19 cellular contexts compared by ENCODE assay signal in the genomic region with DNA sequence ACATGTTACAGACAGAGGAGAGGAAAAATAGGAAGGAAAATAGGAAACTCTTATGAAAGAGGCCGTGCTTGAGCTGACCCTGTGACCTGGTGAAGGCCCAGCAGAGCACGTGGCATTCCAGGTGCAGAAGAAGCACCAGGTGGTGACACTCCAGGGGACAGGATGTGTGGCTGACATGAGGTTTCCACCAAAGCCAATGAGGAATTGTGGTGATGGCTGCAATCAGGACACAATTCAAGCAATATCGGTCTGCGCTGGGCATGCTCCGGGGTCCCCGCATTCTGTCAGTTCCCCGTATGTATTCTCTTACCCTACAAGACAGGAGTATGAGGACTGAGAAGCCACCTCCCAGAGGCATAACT.
"Had no signal": no experiment of that assay in that cellular context is flagged by ENCODE, and none has a peak within 500 bp of the region (broad histone marks: within the 10 kb centered on the region; RNA-seq: fewer than 3 reads in every experiment).

No MANE protein-coding gene starts in this region.

- H3K4me3 ChIP-seq: tibial artery had no signal

- H3K27ac ChIP-seq: foreskin keratinocyte, tibial artery had no signal

- H3K27ac Mint-ChIP-seq: activated CD8-positive, alpha-beta T cell treated with anti-CD3 and anti-CD28 coated beads, Interleukin-2, amount 10 ng/mL, durations not matched to agents 7 days and 5 days; activated naive CD4-positive, alpha-beta T cell treated with anti-CD3 and anti-CD28 coated beads, Interleukin-2, amount 50 U/mL, for 72 hours; dendritic cell treated with granulocyte-macrophage colony-stimulating factor and Interleukin-4, amounts not matched to agents 40 ng/mL and 50 ng/mL, for 4 days; progenitor cell of endocrine pancreas had no signal

- H3K36me3 ChIP-seq: tibial artery had no signal

- FAIRE-seq: keratinocyte had no signal

- ATAC-seq: activated CD8-positive, alpha-beta T cell treated with anti-CD3 and anti-CD28 coated beads, Interleukin-2, amount 10 ng/mL, durations not matched to agents 7 days and 5 days; foreskin keratinocyte; left colon had no signal

- H3K9me3 Mint-ChIP-seq: activated naive CD4-positive, alpha-beta T cell treated with anti-CD3 and anti-CD28 coated beads, Interleukin-2, amount 50 U/mL, for 72 hours; dendritic cell treated with granulocyte-macrophage colony-stimulating factor and Interleukin-4, amounts not matched to agents 40 ng/mL and 50 ng/mL, for 4 days; stimulated activated naive CD8-positive, alpha-beta T cell treated with anti-CD3 and anti-CD28 coated beads, Interleukin-15, amount 100 ng/mL, for 72 hours had no signal

- H3K4me1 ChIP-seq: foreskin keratinocyte, tibial artery had no signal

- H3K4me1 Mint-ChIP-seq: stimulated activated naive CD8-positive, alpha-beta T cell treated with anti-CD3 and anti-CD28 coated beads, Interleukin-15, amount 100 ng/mL, for 72 hours had no signal

- H3K9me3 ChIP-seq: tibial artery had no signal

- H3K36me3 Mint-ChIP-seq: activated naive CD4-positive, alpha-beta T cell treated with anti-CD3 and anti-CD28 coated beads, Interleukin-2, amount 50 U/mL, for 72 hours; brain had no signal

- DNase-seq: activated CD4-positive, alpha-beta T cell treated with anti-CD3 and anti-CD28 coated beads for 1 hour; activated CD4-positive, alpha-beta T cell treated with anti-CD3 and anti-CD28 coated beads, Interleukin-2, amount 50 U/mL, for 1 hour; activated CD8-positive, alpha-beta T cell treated with anti-CD3 and anti-CD28 coated beads, Interleukin-2, amount 10 ng/mL, durations not matched to agents 7 days and 5 days; aorta; effector CD8-positive, alpha-beta T cell; foreskin keratinocyte; left colon; mesenchymal stem cell; nephron progenitor cell; retina; stimulated activated CD4-positive, alpha-beta T cell treated with anti-CD3 and anti-CD28 coated beads, Interleukin-12 subunit alpha, Interleukin-12 subunit beta, amount 100 ng/mL, for 4 hours; stimulated activated naive CD8-positive, alpha-beta T cell treated with anti-CD3 and anti-CD28 coated beads, Interleukin-15, amount 100 ng/mL, for 72 hours; T-helper 9 cell had no signal

- H3K27me3 ChIP-seq: foreskin keratinocyte, tibial artery had no signal

- H3K4me3 Mint-ChIP-seq: activated CD8-positive, alpha-beta T cell treated with anti-CD3 and anti-CD28 coated beads, Interleukin-2, amount 10 ng/mL, durations not matched to agents 7 days and 5 days; brain; dendritic cell treated with granulocyte-macrophage colony-stimulating factor and Interleukin-4, amounts not matched to agents 40 ng/mL and 50 ng/mL, for 4 days; nephron progenitor cell; stimulated activated naive CD8-positive, alpha-beta T cell treated with anti-CD3 and anti-CD28 coated beads, Interleukin-15, amount 100 ng/mL, for 72 hours had no signal

- H3K27me3 Mint-ChIP-seq: brain; dendritic cell treated with granulocyte-macrophage colony-stimulating factor and Interleukin-4, amounts not matched to agents 40 ng/mL and 50 ng/mL, for 4 days; progenitor cell of endocrine pancreas; stimulated activated naive CD8-positive, alpha-beta T cell treated with anti-CD3 and anti-CD28 coated beads, Interleukin-15, amount 100 ng/mL, for 72 hours had no signal
